Comparison of ENCODE assay signal across 1 cellular context in genomic region chr5:170361600-170361999, GRCh38.
TF ChIP-seq lines count a peak whose summit lies in the region.

No MANE protein-coding gene starts in this region.

TF ChIP-seq in K562, 482 proteins besides CTCF, POLR2A, EP300 and RAD21:
- TF ChIP-seq PHTF2 (CRISPR knock-in tag; IDR thresholded peaks at IDR 0.05) (no peak), STAT6 (CRISPR knock-in tag; IDR thresholded peaks at IDR 0.05) (no peak), ELF2 (CRISPR knock-in tag; IDR thresholded peaks at IDR 0.05) (no peak), OTX1 (CRISPR knock-in tag; IDR thresholded peaks at IDR 0.05) (no peak), ZNF239 (CRISPR knock-in tag; IDR thresholded peaks at IDR 0.05) (no peak), RBM15 (IDR thresholded peaks at IDR 0.05; ENCODE audit: insufficient read depth, low read length) (no peak), KAT8 (IDR thresholded peaks at IDR 0.05; ENCODE audit: low read depth) (no peak), CTBP1 (IDR thresholded peaks at IDR 0.05; ENCODE audit: borderline replicate concordance) (no peak), MLLT1 (IDR thresholded peaks at IDR 0.05) (no peak), PURB (CRISPR knock-in tag; IDR thresholded peaks at IDR 0.05; ENCODE audit: low read depth) (no peak), ZNF318 (IDR thresholded peaks at IDR 0.05; ENCODE audit: borderline replicate concordance in 1 of 2, low read depth in 1 of 2) (no peak)
